In the genomic region with DNA sequence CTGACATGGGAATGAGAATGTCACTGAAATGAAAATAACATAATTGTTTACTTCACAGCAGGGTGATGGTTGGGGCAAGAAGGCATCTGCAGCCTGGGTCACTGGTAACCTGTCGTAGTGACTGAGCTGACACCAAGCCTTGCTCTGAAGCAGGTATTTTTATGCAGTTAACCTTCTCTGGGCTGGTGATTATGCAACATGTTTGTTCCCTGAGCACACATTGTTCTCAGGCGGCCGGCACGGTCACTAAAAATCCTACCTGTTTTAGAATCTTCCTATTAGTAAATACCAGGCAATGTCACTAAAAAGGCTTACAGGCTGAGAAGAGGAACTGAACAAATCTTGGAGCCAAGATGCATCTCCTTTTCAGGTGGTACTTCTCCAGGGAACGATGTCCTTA, we compare ENCODE assay signal across 25 cellular contexts.
DNase-seq lines count a peak whose midpoint lies in the region; ATAC-seq and TF ChIP-seq lines count a peak whose summit lies in the region.
"Had no signal": no experiment of that assay in that cellular context is flagged by ENCODE, and none has a peak within 500 bp of the region (broad histone marks: within the 10 kb centered on the region; RNA-seq: fewer than 3 reads in every experiment).

No MANE protein-coding gene starts in this region.

- H3K4me1 ChIP-seq in hepatocyte (ENCODE audit: insufficient read depth) (peaks cover 14% of the 10 kb centered on the region), gastrocnemius medialis (peaks cover 24 to 26% of the 10 kb centered on the region in 2 donors)
- H3K4me1 ChIP-seq: neural progenitor cell had no signal

- H3K4me2 ChIP-seq in hepatocyte: peak overlapping the region; percentile 42
- H3K4me2 ChIP-seq: neural progenitor cell had no signal

- H3K9me2 ChIP-seq in hepatocyte (replicated peaks; ENCODE audit: insufficient read depth): no peaks in the 10 kb centered on the region

- H3K9me3 ChIP-seq in hepatocyte (ENCODE audit: low read depth) (no peaks in the 10 kb centered on the region), gastrocnemius medialis (no peaks in the 10 kb centered on the region)
- H3K9me3 ChIP-seq: heart right ventricle had no signal

- in situ Hi-C loops in gastrocnemius medialis (cut with MboI; ENCODE audit: low sequenced_read_pairs in 4 of 4): no loop called here

- intact Hi-C loops in gastrocnemius medialis (cut with DNase I; ENCODE audit: low total_unique reads): no loop called here

- DNase-seq in NCI-H2029 (lab: John Stamatoyannopoulos, UW): peak; percentile 34
- DNase-seq in NCI-H2029 treated with DMSO at 0.1 percent for 48 hours (lab: John Stamatoyannopoulos, UW): no peak
- peak; percentile 21 for DNase-seq in NCI-H69 (lab: John Stamatoyannopoulos, UW)
- peak; percentile 47 for DNase-seq in hepatocyte (ENCODE audit: low spot score)
- DNase-seq in gastrocnemius medialis: peak; percentile 23 to 42
- DNase-seq in SIG-M5 treated with dmso at 0.1 percent for 504 hours (lab: John Stamatoyannopoulos, UW; ENCODE audit: unreplicated experiment): no peak
- DNase-seq: activated CD4-positive, alpha-beta memory T cell treated with anti-CD3 and anti-CD28 coated beads, Interleukin-2, amount 10 ng/mL, durations not matched to agents 7 days and 5 days; activated CD4-positive, alpha-beta T cell treated with anti-CD3 and anti-CD28 coated beads for 1 hour; amygdala; CD4-positive, alpha-beta memory T cell; effector memory CD4-positive, alpha-beta T cell; foreskin fibroblast; heart right ventricle; Kasumi-1; kidney glomerular epithelial cell; NCI-H1048; NCI-H187; posterior cingulate gyrus; stimulated activated naive CD4-positive, alpha-beta T cell had no signal

- H3K79me2 ChIP-seq in hepatocyte: no peaks in the 10 kb centered on the region

- no peak overlapping the region for H3K4me3 ChIP-seq in hepatocyte
- no peak overlapping the region for H3K4me3 ChIP-seq in gastrocnemius medialis
- H3K4me3 ChIP-seq: coronary artery, heart right ventricle, neural progenitor cell had no signal

- 50% methylated on average over 5 of the region's 5 CpGs for WGBS in hepatocyte (ENCODE audit: low lambda C conversion rate, missing lambda C conversion rate)

- ATAC-seq in gastrocnemius medialis (peak; percentile 92), HG02571 (IDR thresholded peaks at IDR 0.05; ENCODE audit: unreplicated experiment) (no peak), GM18511 (IDR thresholded peaks at IDR 0.05; ENCODE audit: unreplicated experiment) (no peak)
- ATAC-seq: esophagus mucosa, HCT116 had no signal

- H3K27ac ChIP-seq in hepatocyte (peak overlapping the region; percentile 78), gastrocnemius medialis (peak overlapping the region in 1 of 4 donors; percentile 39)
- H3K27ac ChIP-seq: coronary artery, heart right ventricle, neural progenitor cell had no signal

- H3K27me3 ChIP-seq in hepatocyte (no peaks in the 10 kb centered on the region), gastrocnemius medialis (no peaks in the 10 kb centered on the region)
- H3K27me3 ChIP-seq: heart right ventricle, neural progenitor cell had no signal

- TF ChIP-seq POLR2A in gastrocnemius medialis (IDR thresholded peaks at IDR 0.05): no peak

- H4K20me1 ChIP-seq in hepatocyte (ENCODE audit: insufficient read depth, poor library complexity, severe bottlenecking): no peaks in the 10 kb centered on the region

- H3K36me3 ChIP-seq in hepatocyte (replicated peaks; ENCODE audit: insufficient read depth, low read depth) (no peaks in the 10 kb centered on the region), gastrocnemius medialis (no peaks in the 10 kb centered on the region)
- H3K36me3 ChIP-seq: heart right ventricle, neural progenitor cell had no signal

- no peak for TF ChIP-seq CTCF in hepatocyte (IDR thresholded peaks at IDR 0.05; ENCODE audit: poor library complexity)
- no peak for TF ChIP-seq CTCF in gastrocnemius medialis (IDR thresholded peaks at IDR 0.05 in 4 of 5, conservative IDR thresholded peaks at IDR 0.05 in 1 of 5)

- no peak overlapping the region for H2AFZ ChIP-seq in hepatocyte
- H2AFZ ChIP-seq: neural progenitor cell had no signal

Comparison
In these comparisons a context has a peak if more than half of its experiments do, and no peak if none do; other contexts are left out.
1. DNase-seq: peak in NCI-H2029 (single experiment), NCI-H69 (single experiment), hepatocyte (single experiment) and gastrocnemius medialis (2 of 2); none in NCI-H2029 treated with DMSO at 0.1 percent for 48 hours (single experiment) and SIG-M5 treated with dmso at 0.1 percent for 504 hours (single experiment).
2. ATAC-seq: peak in gastrocnemius medialis (2 of 2); none in HG02571 (single experiment) and GM18511 (single experiment).